8 cellular contexts compared by ENCODE assay signal in the genomic region with DNA sequence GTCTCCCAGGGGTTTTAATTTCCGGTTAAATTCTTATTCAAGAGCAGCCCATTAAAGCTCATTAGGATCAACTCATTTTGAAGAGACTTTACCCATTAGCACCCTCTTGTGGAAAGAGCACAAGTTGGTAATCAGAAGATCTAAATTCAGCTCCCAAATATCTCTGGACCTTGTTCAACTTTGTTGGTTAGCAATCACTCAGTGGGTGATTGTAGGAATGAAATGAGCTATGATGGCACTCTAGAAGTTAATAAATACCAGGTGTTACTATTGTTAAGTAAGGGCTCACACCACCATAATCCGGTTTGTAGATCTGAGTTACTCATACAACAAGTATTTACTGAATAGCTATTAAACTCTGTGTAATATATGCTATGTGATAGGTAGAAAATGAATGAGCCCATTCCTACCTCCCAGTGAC. TPM values are rescaled to one million over a fixed set of nuclear protein-coding genes. Genes with fewer than 3 reads are reported as not detected.
DNase-seq lines count a peak whose midpoint lies in the region; ATAC-seq and TF ChIP-seq lines count a peak whose summit lies in the region.

No MANE protein-coding gene starts in this region.

- no peaks in the 10 kb centered on the region for H3K9me2 ChIP-seq in OCI-LY7 (ENCODE audit: insufficient read depth, low read length)

- H3K4me1 ChIP-seq in OCI-LY7 (ENCODE audit: insufficient read depth, low read length, poor library complexity, severe bottlenecking) (peaks cover 13% of the 10 kb centered on the region), endodermal cell (ENCODE audit: control insufficient read depth, insufficient read depth, low read length) (no peaks in the 10 kb centered on the region), mucosa of descending colon (ENCODE audit: low read depth) (no peaks in the 10 kb centered on the region)

- peaks cover 7% of the 10 kb centered on the region; the same call in 1 of the 2 replicates for H4K20me1 ChIP-seq in OCI-LY7 (ENCODE audit: insufficient read depth, low read length)

- no peaks in the 10 kb centered on the region for H3K27me3 Mint-ChIP-seq in endodermal cell (ENCODE audit: insufficient read depth)
- no peaks in the 10 kb centered on the region for H3K27me3 Mint-ChIP-seq in activated CD4-positive, alpha-beta memory T cell treated with anti-CD3 and anti-CD28 coated beads, Interleukin-2, amount 10 ng/mL, durations not matched to agents 7 days and 5 days

- no TSS peak for BruUV-seq in OCI-LY7 (replicated peaks; lab: Mats Ljungman, UMichigan)

- intact Hi-C loops in OCI-LY7 (cut with micrococcal nuclease; ENCODE audit: unreplicated experiment) (no loop called here), mucosa of descending colon (cut with DNase I, micrococcal nuclease) (no loop called here)

- WGBS in endodermal cell (ENCODE audit: insufficient coverage in 1 of 2, insufficient read length in 1 of 2), 2 experiments: 89 to 93% methylated on average over 1 to 2 of the region's 2 CpGs

- H3K36me3 ChIP-seq in OCI-LY7 (ENCODE audit: insufficient read depth, low read length) (peaks cover 73% of the 10 kb centered on the region), endodermal cell (ENCODE audit: control insufficient read depth, insufficient read depth, low read length) (peaks cover 40% of the 10 kb centered on the region), mucosa of descending colon (ENCODE audit: low read depth) (no peaks in the 10 kb centered on the region)

- H3K36me3 Mint-ChIP-seq in endodermal cell (ENCODE audit: low read depth): peaks cover 26% of the 10 kb centered on the region
- H3K36me3 Mint-ChIP-seq in activated CD4-positive, alpha-beta memory T cell treated with anti-CD3 and anti-CD28 coated beads, Interleukin-2, amount 10 ng/mL, durations not matched to agents 7 days and 5 days (ENCODE audit: low read depth): peaks cover 48% of the 10 kb centered on the region

- peak; percentile 47 for DNase-seq in DMS153 (lab: John Stamatoyannopoulos, UW)
- peak; percentile 34 for DNase-seq in HPDE6-E6E7 (ENCODE audit: extremely low spot score)
- DNase-seq in OCI-LY7 (ENCODE audit: low spot score): peak; percentile 66
- no peak for DNase-seq in endodermal cell
- peak in 1 of 3 donors; percentile 14 for DNase-seq in mucosa of descending colon
- no peak for DNase-seq in activated CD4-positive, alpha-beta memory T cell treated with anti-CD3 and anti-CD28 coated beads, Interleukin-2, amount 10 ng/mL, durations not matched to agents 7 days and 5 days
- no peak for DNase-seq in midbrain (lab: John Stamatoyannopoulos, UW)

- H3K27me3 ChIP-seq in endodermal cell (ENCODE audit: control insufficient read depth, insufficient read depth, low read length, poor library complexity, severe bottlenecking): no peaks in the 10 kb centered on the region

- H3K27ac ChIP-seq in OCI-LY7 (ENCODE audit: low read depth, low read length, poor library complexity, severe bottlenecking) (no peak overlapping the region), endodermal cell (ENCODE audit: low read depth, low read length) (no peak overlapping the region)

- ATAC-seq in mucosa of descending colon (peak; percentile 74), HG03521 (IDR thresholded peaks at IDR 0.05; ENCODE audit: unreplicated experiment) (no peak)

- POLR2A ChIA-PET in OCI-LY7 (lab: Charles Lee): interaction anchor here (0.6 to 0.9 kb wide), 3 partner anchors 41 to 471 kb away, joined by 3 to 4 read pairs (median 3); no protein-coding TSS in a partner anchor
- POLR2A ChIA-PET in activated CD4-positive, alpha-beta memory T cell treated with anti-CD3 and anti-CD28 coated beads, Interleukin-2, amount 10 ng/mL, durations not matched to agents 7 days and 5 days (lab: Charles Lee): interaction anchor here (1.0 to 2.1 kb wide), 6 partner anchors 9 to 495 kb away, joined by 3 to 17 read pairs (median 5); partner anchors contain the start of genes TC2N and TRIP11

- no peak overlapping the region for H2AFZ ChIP-seq in OCI-LY7 (ENCODE audit: low read length)

- no peaks in the 10 kb centered on the region for H3K79me2 ChIP-seq in OCI-LY7 (ENCODE audit: insufficient read depth, low read depth, low read length)

- no peak overlapping the region for H3K4me3 ChIP-seq in OCI-LY7 (ENCODE audit: low read depth, low read length, poor library complexity, severe bottlenecking)
- H3K4me3 ChIP-seq in endodermal cell (ENCODE audit: low read length): no peak overlapping the region
- H3K4me3 ChIP-seq in mucosa of descending colon: no peak overlapping the region

- CTCF ChIA-PET in OCI-LY7 (lab: Charles Lee; ENCODE audit: unreplicated experiment): no interaction called here
- CTCF ChIA-PET in activated CD4-positive, alpha-beta memory T cell treated with anti-CD3 and anti-CD28 coated beads, Interleukin-2, amount 10 ng/mL, durations not matched to agents 7 days and 5 days (lab: Charles Lee): interaction anchor here (0.6 to 2.1 kb wide), 51 partner anchors 8 to 570 kb away, joined by 3 to 16 read pairs (median 4); partner anchors contain the start of genes ATXN3, CPSF2, NDUFB1 and TC2N

- H3K4me1 Mint-ChIP-seq in endodermal cell: no peaks in the 10 kb centered on the region
- peaks cover 38% of the 10 kb centered on the region for H3K4me1 Mint-ChIP-seq in activated CD4-positive, alpha-beta memory T cell treated with anti-CD3 and anti-CD28 coated beads, Interleukin-2, amount 10 ng/mL, durations not matched to agents 7 days and 5 days

- peak; percentile 88 for TF ChIP-seq CTCF in OCI-LY7 (conservative IDR thresholded peaks at IDR 0.05; ENCODE audit: low read length)
- peak; percentile 80 for TF ChIP-seq CTCF in endodermal cell (conservative IDR thresholded peaks at IDR 0.05)
- TF ChIP-seq CTCF in mucosa of descending colon (IDR thresholded peaks at IDR 0.05): no peak

- no peak overlapping the region for H3K27ac Mint-ChIP-seq in endodermal cell
- H3K27ac Mint-ChIP-seq in activated CD4-positive, alpha-beta memory T cell treated with anti-CD3 and anti-CD28 coated beads, Interleukin-2, amount 10 ng/mL, durations not matched to agents 7 days and 5 days: no peak overlapping the region

- H3K9me3 Mint-ChIP-seq in endodermal cell: no peaks in the 10 kb centered on the region
- no peaks in the 10 kb centered on the region for H3K9me3 Mint-ChIP-seq in activated CD4-positive, alpha-beta memory T cell treated with anti-CD3 and anti-CD28 coated beads, Interleukin-2, amount 10 ng/mL, durations not matched to agents 7 days and 5 days

- H3K9me3 ChIP-seq in OCI-LY7 (ENCODE audit: low read length) (no peaks in the 10 kb centered on the region), endodermal cell (ENCODE audit: control insufficient read depth, low read length) (no peaks in the 10 kb centered on the region), mucosa of descending colon (no peaks in the 10 kb centered on the region)

- H3K4me2 ChIP-seq in OCI-LY7 (ENCODE audit: low read length): no peak overlapping the region

- no peak overlapping the region for H3K9ac ChIP-seq in endodermal cell (ENCODE audit: extremely low read depth, low read length, poor library complexity, severe bottlenecking)

- no peak overlapping the region for H3K4me3 Mint-ChIP-seq in endodermal cell
- H3K4me3 Mint-ChIP-seq in activated CD4-positive, alpha-beta memory T cell treated with anti-CD3 and anti-CD28 coated beads, Interleukin-2, amount 10 ng/mL, durations not matched to agents 7 days and 5 days: no peak overlapping the region

RNA-seq across cellular contexts. Expression of gene TRIP11, which starts 42.9 kb away (rescaled TPM):
- total RNA-seq in OCI-LY7 (2014; rRNA removed; shearing (Covaris generic)): 11.8 and 15.1 TPM in 2 replicates
- total RNA-seq in OCI-LY7 (2022) (43.2 and 44.4 TPM in 2 replicates), endodermal cell (10 to 100 TPM; 39.0 to 40.8 TPM), mucosa of descending colon (10 to 100 TPM; 48.1 to 67.3 (median 54.6) TPM)
- 16.8 TPM for polyA plus RNA-seq in endodermal cell (2013, experiment 1 of 2)
- 20.9 TPM for polyA plus RNA-seq in endodermal cell (2013, experiment 2 of 2)
- total RNA-seq in activated CD4-positive, alpha-beta memory T cell treated with anti-CD3 and anti-CD28 coated beads, Interleukin-2, amount 10 ng/mL, durations not matched to agents 7 days and 5 days: 10 to 100 TPM; 44.4 to 46.0 TPM

RNA-seq across cellular contexts. Expression of gene FBLN5, which starts 49.5 kb away (rescaled TPM):
- 1.1 and 2.3 TPM in 2 replicates for total RNA-seq in OCI-LY7 (2014; rRNA removed; shearing (Covaris generic))
- total RNA-seq in OCI-LY7 (2022) (0.74 and 0.91 TPM in 2 replicates), endodermal cell (1 to 10 TPM; 4.0 to 4.8 TPM), mucosa of descending colon (10 to 100 TPM in 2 of 3 donors, 1 to 10 TPM in 1; 6.1 to 56.7 (median 18.6) TPM)
- 4.0 TPM for polyA plus RNA-seq in endodermal cell (2013, experiment 1 of 2)
- polyA plus RNA-seq in endodermal cell (2013, experiment 2 of 2): 3.8 TPM
- total RNA-seq in activated CD4-positive, alpha-beta memory T cell treated with anti-CD3 and anti-CD28 coated beads, Interleukin-2, amount 10 ng/mL, durations not matched to agents 7 days and 5 days: 1 to 10 TPM; 2.0 to 2.5 TPM

Comparison
In these comparisons a context has a peak if more than half of its experiments do, and no peak if none do; other contexts are left out.
1. DNase-seq: peak in DMS153 (single experiment), HPDE6-E6E7 (single experiment) and OCI-LY7 (single experiment); none in endodermal cell (single experiment), activated CD4-positive, alpha-beta memory T cell treated with anti-CD3 and anti-CD28 coated beads, Interleukin-2, amount 10 ng/mL, durations not matched to agents 7 days and 5 days (single experiment) and midbrain (single experiment).